14 cellular contexts compared by ENCODE assay signal in genomic region chr6:106100755-106101154, GRCh38. TPM values are rescaled to one million over a fixed set of nuclear protein-coding genes. Genes with fewer than 3 reads are reported as not detected.
DNase-seq lines count a peak whose midpoint lies in the region; ATAC-seq and TF ChIP-seq lines count a peak whose summit lies in the region.
"Had no signal": no experiment of that assay in that cellular context is flagged by ENCODE, and none has a peak within 500 bp of the region (broad histone marks: within the 10 kb centered on the region; RNA-seq: fewer than 3 reads in every experiment).

No MANE protein-coding gene starts in this region.

- H3K27me3 Mint-ChIP-seq in T-helper 2 cell treated with Interferon-gamma antibody and Interleukin-4, amounts not matched to agents 5 μg/mL and 100 μg/mL, for 36 hours (ENCODE audit: low read depth), result no peaks in the 10 kb centered on the region

- H3K4me3 Mint-ChIP-seq in T-helper 2 cell treated with Interferon-gamma antibody and Interleukin-4, amounts not matched to agents 5 μg/mL and 100 μg/mL, for 36 hours, result peak overlapping the region; percentile 93
- H3K4me3 Mint-ChIP-seq in stimulated activated effector memory CD8-positive, alpha-beta T cell treated with anti-CD3 and anti-CD28 coated beads, Interleukin-12 subunit alpha, Interleukin-12 subunit beta, amount 100 ng/mL, for 72 hours, result peak overlapping the region; percentile 83

- H3K9me3 Mint-ChIP-seq in T-helper 2 cell treated with Interferon-gamma antibody and Interleukin-4, amounts not matched to agents 5 μg/mL and 100 μg/mL, for 36 hours, result no peaks in the 10 kb centered on the region
- H3K9me3 Mint-ChIP-seq in stimulated activated effector memory CD8-positive, alpha-beta T cell treated with anti-CD3 and anti-CD28 coated beads, Interleukin-12 subunit alpha, Interleukin-12 subunit beta, amount 100 ng/mL, for 72 hours, result no peaks in the 10 kb centered on the region

- peak overlapping the region; percentile 64 for H3K4me3 ChIP-seq in GM12865 (ENCODE audit: low read depth, low read length)

- TF ChIP-seq CTCF in GM12865 (IDR thresholded peaks at IDR 0.05; ENCODE audit: insufficient read depth, low read depth, low read length, missing control alignments), result no peak

- DNase-seq in GM12865 (ENCODE audit: low read depth), result no peak
- no peak for DNase-seq in T-helper 2 cell treated with Interferon-gamma antibody and Interleukin-4, amounts not matched to agents 5 μg/mL and 100 μg/mL, for 36 hours (ENCODE audit: low spot score)
- DNase-seq in epithelial cell of prostate (ENCODE audit: low read depth, low spot score), result no peak
- DNase-seq in stimulated activated effector memory CD8-positive, alpha-beta T cell treated with anti-CD3 and anti-CD28 coated beads, Interleukin-12 subunit alpha, Interleukin-12 subunit beta, amount 100 ng/mL, for 72 hours (ENCODE audit: low spot score in 2 of 2), result peak in 1 of 2 donors; percentile 53
- no peak for DNase-seq in NCI-H146 (lab: John Stamatoyannopoulos, UW)
- no peak for DNase-seq in Right ventricle myocardium superior
- DNase-seq: C1 segment of cervical spinal cord; dorsolateral prefrontal cortex; foreskin fibroblast; NCI-H1694; NCI-H524 treated with DMSO at 0.1 percent for 48 hours; stimulated activated CD8-positive, alpha-beta memory T cell treated with anti-CD3 and anti-CD28 coated beads, Interleukin-4, amount 100 ng/mL, for 48 hours had no signal

- peaks cover 71% of the 10 kb centered on the region for H3K4me1 Mint-ChIP-seq in T-helper 2 cell treated with Interferon-gamma antibody and Interleukin-4, amounts not matched to agents 5 μg/mL and 100 μg/mL, for 36 hours (ENCODE audit: low read depth)
- peaks cover 64% of the 10 kb centered on the region for H3K4me1 Mint-ChIP-seq in stimulated activated effector memory CD8-positive, alpha-beta T cell treated with anti-CD3 and anti-CD28 coated beads, Interleukin-12 subunit alpha, Interleukin-12 subunit beta, amount 100 ng/mL, for 72 hours

- H3K36me3 Mint-ChIP-seq in T-helper 2 cell treated with Interferon-gamma antibody and Interleukin-4, amounts not matched to agents 5 μg/mL and 100 μg/mL, for 36 hours (ENCODE audit: low read depth), result peaks cover 89% of the 10 kb centered on the region
- peaks cover 100% of the 10 kb centered on the region for H3K36me3 Mint-ChIP-seq in stimulated activated effector memory CD8-positive, alpha-beta T cell treated with anti-CD3 and anti-CD28 coated beads, Interleukin-12 subunit alpha, Interleukin-12 subunit beta, amount 100 ng/mL, for 72 hours

- intact Hi-C loops in Right ventricle myocardium superior (cut with DNase I), result no loop called here

- ATAC-seq in stimulated activated effector memory CD8-positive, alpha-beta T cell treated with anti-CD3 and anti-CD28 coated beads, Interleukin-12 subunit alpha, Interleukin-12 subunit beta, amount 100 ng/mL, for 72 hours, result no peak
- no peak for ATAC-seq in GM18868 (IDR thresholded peaks at IDR 0.05; ENCODE audit: unreplicated experiment)
- ATAC-seq in Right ventricle myocardium superior (ENCODE audit: poor library complexity), result no peak

- H3K27ac Mint-ChIP-seq in T-helper 2 cell treated with Interferon-gamma antibody and Interleukin-4, amounts not matched to agents 5 μg/mL and 100 μg/mL, for 36 hours, result peak overlapping the region; percentile 95
- H3K27ac Mint-ChIP-seq in stimulated activated effector memory CD8-positive, alpha-beta T cell treated with anti-CD3 and anti-CD28 coated beads, Interleukin-12 subunit alpha, Interleukin-12 subunit beta, amount 100 ng/mL, for 72 hours, result peak overlapping the region; percentile 96
- H3K27ac Mint-ChIP-seq: progenitor cell of endocrine pancreas had no signal

- H3K27ac ChIP-seq in epithelial cell of prostate, result peak overlapping the region; percentile 97

RNA-seq across cellular contexts. Expression of gene PRDM1, which starts 14.6 kb away (rescaled TPM):
- total RNA-seq in Right ventricle myocardium superior, result 1.1 TPM
